ENCODE assay signal across 21 cellular contexts in genomic region chr5:15877905-15878304, GRCh38.
"Had no signal": no experiment of that assay in that cellular context is flagged by ENCODE, and none has a peak within 500 bp of the region (broad histone marks: within the 10 kb centered on the region; RNA-seq: fewer than 3 reads in every experiment).

No MANE protein-coding gene starts in this region.

- H3K4me1 ChIP-seq: SJSA1 had no signal

- H3K4me3 ChIP-seq: SJSA1, SK-N-MC had no signal

- H3K36me3 ChIP-seq: SJSA1 had no signal

- FAIRE-seq: RCC 7860 had no signal

- H3K27me3 ChIP-seq: SJSA1 had no signal

- H3K27ac ChIP-seq: SJSA1, SK-N-MC had no signal

- H3K9me3 ChIP-seq: SJSA1 had no signal

- DNase-seq: KBM-7, MV-4-11, NCI-H1048, NCI-H1105, NCI-H1417, NCI-H1436 treated with DMSO at 0.1 percent for 48 hours, NCI-H1694, NCI-H187 treated with DMSO at 0.1 percent for 48 hours, NCI-H2029 treated with DMSO at 0.1 percent for 48 hours, NCI-H2171 treated with DMSO at 0.1 percent for 48 hours, NCI-H345, NCI-H446 treated with DMSO at 0.1 percent for 48 hours, NCI-H510A treated with DMSO at 0.1 percent for 48 hours, NCI-H526, NCI-H748 treated with DMSO at 0.1 percent for 48 hours, Right ventricle myocardium superior, RPMI8226, SIG-M5 had no signal
